ENCODE assay signal across 3 cellular contexts in the genomic region with DNA sequence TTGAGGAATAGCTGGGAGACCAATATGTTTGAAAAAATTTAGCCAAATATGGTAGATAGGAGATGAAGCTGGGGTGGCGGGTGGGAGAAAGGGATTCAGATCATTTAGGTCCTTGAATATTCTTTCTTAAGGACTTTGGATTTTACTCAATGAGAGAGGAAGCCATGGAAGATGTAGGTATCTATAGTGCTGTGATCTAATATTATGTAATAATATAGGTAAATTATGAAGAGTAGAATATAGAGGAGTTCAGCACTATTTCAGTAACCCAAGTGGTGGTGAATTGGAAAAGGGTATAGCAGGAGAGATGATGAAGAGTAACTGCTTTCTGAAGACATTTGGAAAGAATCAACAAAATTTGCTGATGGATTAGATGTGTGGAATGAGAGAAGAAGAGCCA.
TF ChIP-seq lines count a peak whose summit lies in the region.

No MANE protein-coding gene starts in this region.

TF ChIP-seq in HepG2, 621 proteins besides CTCF, POLR2A, EP300 and RAD21:
- TF ChIP-seq CEBPB (IDR thresholded peaks at IDR 0.05; ENCODE audit: borderline replicate concordance, low read depth, low read length) = peak; percentile 70
- TF ChIP-seq, protein P1, sequence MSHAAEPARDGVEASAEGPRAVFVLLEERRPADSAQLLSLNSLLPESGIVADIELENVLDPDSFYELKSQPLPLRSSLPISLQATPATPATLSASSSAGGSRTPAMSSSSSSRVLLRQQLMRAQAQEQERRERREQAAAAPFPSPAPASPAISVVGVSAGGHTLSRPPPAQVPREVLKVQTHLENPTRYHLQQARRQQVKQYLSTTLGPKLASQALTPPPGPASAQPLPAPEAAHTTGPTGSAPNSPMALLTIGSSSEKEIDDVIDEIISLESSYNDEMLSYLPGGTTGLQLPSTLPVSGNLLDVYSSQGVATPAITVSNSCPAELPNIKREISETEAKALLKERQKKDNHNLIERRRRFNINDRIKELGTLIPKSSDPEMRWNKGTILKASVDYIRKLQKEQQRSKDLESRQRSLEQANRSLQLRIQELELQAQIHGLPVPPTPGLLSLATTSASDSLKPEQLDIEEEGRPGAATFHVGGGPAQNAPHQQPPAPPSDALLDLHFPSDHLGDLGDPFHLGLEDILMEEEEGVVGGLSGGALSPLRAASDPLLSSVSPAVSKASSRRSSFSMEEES (CRISPR knock-in tag; IDR thresholded peaks at IDR 0.05) = no peak

TF ChIP-seq in IMR-90, 13 proteins besides CTCF, POLR2A, EP300 and RAD21:
- TF ChIP-seq RCOR1 (IDR thresholded peaks at IDR 0.05; ENCODE audit: insufficient replicate concordance, low read length) (no peak), CEBPB (IDR thresholded peaks at IDR 0.05; ENCODE audit: low read depth, low read length) (0 out of 2 replicates have a peak, but pooled peaks have one; percentile 19)
- TF ChIP-seq, protein P2, sequence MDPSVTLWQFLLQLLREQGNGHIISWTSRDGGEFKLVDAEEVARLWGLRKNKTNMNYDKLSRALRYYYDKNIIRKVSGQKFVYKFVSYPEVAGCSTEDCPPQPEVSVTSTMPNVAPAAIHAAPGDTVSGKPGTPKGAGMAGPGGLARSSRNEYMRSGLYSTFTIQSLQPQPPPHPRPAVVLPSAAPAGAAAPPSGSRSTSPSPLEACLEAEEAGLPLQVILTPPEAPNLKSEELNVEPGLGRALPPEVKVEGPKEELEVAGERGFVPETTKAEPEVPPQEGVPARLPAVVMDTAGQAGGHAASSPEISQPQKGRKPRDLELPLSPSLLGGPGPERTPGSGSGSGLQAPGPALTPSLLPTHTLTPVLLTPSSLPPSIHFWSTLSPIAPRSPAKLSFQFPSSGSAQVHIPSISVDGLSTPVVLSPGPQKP (IDR thresholded peaks at IDR 0.05; ENCODE audit: borderline replicate concordance, low read depth, low read length) = no peak

TF ChIP-seq in K562, 482 proteins besides CTCF, POLR2A, EP300 and RAD21:
- TF ChIP-seq FOXK2 (conservative IDR thresholded peaks at IDR 0.05 in 1 of 2, IDR thresholded peaks at IDR 0.05 in 1 of 2; ENCODE audit: low read depth in 2 of 2) = no peak
- no peak for TF ChIP-seq CEBPG (CRISPR knock-in tag; IDR thresholded peaks at IDR 0.05)
- peak in 1 of 2 experiments; percentile 86; a peak in 2 of 4 replicates for TF ChIP-seq CEBPG (tag; conservative IDR thresholded peaks at IDR 0.05 in 1 of 2, IDR thresholded peaks at IDR 0.05 in 1 of 2)
- TF ChIP-seq ZNF589 (CRISPR knock-in tag; IDR thresholded peaks at IDR 0.05; ENCODE audit: low read depth) = no peak
- TF ChIP-seq CEBPB (tag; IDR thresholded peaks at IDR 0.05) = peak; percentile 70
- TF ChIP-seq DNMT1 (IDR thresholded peaks at IDR 0.05) = no peak
TF ChIP-seq in K562: peak in this region for 2.
